ENCODE assay signal across 1 cellular context in the genomic region with DNA sequence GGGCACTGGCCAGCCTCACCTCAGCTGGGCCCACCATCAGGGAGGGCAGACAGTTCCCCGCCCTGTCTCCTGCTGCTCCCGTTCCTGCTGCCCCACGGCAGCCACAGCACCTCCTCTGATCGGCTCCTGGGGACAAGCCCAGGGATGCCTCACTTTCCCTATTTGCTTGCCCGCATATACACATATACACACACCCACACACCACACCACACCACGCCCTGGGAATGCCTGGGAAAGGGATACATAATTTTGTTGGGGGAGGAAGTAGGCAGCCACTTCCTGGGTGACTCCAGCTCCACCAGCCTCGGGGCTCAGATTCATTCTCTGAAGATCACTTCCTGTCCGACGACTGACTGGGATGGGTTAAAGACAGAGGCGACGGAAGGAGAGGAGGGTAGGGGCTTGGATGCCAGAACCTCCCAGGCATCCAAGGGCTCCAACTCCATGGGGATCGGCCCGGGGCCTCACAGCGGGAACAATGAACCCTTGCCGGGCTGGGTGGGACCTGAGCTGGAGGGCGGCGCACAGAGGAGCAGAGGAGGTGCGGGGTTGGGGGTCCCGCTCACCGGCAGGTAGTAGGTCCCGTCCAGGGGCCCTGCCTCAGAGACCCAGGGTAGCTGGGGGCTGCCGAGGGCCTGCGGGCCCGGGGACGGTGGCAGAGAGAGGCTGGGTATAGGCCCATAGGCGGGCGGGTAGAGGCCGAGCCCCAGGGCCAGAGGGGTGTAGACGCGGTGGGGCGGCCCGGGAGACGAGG.
TF ChIP-seq lines count a peak whose summit lies in the region.

No MANE protein-coding gene starts in this region.

TF ChIP-seq in HEK293, 187 proteins besides CTCF, POLR2A, EP300 and RAD21 (continued from another document):
- TF ChIP-seq, protein P1, sequence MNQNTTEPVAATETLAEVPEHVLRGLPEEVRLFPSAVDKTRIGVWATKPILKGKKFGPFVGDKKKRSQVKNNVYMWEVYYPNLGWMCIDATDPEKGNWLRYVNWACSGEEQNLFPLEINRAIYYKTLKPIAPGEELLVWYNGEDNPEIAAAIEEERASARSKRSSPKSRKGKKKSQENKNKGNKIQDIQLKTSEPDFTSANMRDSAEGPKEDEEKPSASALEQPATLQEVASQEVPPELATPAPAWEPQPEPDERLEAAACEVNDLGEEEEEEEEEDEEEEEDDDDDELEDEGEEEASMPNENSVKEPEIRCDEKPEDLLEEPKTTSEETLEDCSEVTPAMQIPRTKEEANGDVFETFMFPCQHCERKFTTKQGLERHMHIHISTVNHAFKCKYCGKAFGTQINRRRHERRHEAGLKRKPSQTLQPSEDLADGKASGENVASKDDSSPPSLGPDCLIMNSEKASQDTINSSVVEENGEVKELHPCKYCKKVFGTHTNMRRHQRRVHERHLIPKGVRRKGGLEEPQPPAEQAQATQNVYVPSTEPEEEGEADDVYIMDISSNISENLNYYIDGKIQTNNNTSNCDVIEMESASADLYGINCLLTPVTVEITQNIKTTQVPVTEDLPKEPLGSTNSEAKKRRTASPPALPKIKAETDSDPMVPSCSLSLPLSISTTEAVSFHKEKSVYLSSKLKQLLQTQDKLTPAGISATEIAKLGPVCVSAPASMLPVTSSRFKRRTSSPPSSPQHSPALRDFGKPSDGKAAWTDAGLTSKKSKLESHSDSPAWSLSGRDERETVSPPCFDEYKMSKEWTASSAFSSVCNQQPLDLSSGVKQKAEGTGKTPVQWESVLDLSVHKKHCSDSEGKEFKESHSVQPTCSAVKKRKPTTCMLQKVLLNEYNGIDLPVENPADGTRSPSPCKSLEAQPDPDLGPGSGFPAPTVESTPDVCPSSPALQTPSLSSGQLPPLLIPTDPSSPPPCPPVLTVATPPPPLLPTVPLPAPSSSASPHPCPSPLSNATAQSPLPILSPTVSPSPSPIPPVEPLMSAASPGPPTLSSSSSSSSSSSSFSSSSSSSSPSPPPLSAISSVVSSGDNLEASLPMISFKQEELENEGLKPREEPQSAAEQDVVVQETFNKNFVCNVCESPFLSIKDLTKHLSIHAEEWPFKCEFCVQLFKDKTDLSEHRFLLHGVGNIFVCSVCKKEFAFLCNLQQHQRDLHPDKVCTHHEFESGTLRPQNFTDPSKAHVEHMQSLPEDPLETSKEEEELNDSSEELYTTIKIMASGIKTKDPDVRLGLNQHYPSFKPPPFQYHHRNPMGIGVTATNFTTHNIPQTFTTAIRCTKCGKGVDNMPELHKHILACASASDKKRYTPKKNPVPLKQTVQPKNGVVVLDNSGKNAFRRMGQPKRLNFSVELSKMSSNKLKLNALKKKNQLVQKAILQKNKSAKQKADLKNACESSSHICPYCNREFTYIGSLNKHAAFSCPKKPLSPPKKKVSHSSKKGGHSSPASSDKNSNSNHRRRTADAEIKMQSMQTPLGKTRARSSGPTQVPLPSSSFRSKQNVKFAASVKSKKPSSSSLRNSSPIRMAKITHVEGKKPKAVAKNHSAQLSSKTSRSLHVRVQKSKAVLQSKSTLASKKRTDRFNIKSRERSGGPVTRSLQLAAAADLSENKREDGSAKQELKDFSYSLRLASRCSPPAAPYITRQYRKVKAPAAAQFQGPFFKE (tag by site-specific recombination; IDR thresholded peaks at IDR 0.05; ENCODE audit: borderline replicate concordance): no peak
- TF ChIP-seq ZNF350 (tag by site-specific recombination; IDR thresholded peaks at IDR 0.05): no peak
- TF ChIP-seq TCF7L2 (IDR thresholded peaks at IDR 0.05; ENCODE audit: borderline replicate concordance, low read depth, low read length): no peak
- TF ChIP-seq, protein P2, sequence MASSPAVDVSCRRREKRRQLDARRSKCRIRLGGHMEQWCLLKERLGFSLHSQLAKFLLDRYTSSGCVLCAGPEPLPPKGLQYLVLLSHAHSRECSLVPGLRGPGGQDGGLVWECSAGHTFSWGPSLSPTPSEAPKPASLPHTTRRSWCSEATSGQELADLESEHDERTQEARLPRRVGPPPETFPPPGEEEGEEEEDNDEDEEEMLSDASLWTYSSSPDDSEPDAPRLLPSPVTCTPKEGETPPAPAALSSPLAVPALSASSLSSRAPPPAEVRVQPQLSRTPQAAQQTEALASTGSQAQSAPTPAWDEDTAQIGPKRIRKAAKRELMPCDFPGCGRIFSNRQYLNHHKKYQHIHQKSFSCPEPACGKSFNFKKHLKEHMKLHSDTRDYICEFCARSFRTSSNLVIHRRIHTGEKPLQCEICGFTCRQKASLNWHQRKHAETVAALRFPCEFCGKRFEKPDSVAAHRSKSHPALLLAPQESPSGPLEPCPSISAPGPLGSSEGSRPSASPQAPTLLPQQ (tag by site-specific recombination; IDR thresholded peaks at IDR 0.05): no peak; the same call in 1 of the 2 replicates
- no peak for TF ChIP-seq ZNF548 (tag by site-specific recombination; IDR thresholded peaks at IDR 0.05)
- no peak for TF ChIP-seq ZNF341 (tag by site-specific recombination; IDR thresholded peaks at IDR 0.05; ENCODE audit: low read depth)
- TF ChIP-seq, protein P3, sequence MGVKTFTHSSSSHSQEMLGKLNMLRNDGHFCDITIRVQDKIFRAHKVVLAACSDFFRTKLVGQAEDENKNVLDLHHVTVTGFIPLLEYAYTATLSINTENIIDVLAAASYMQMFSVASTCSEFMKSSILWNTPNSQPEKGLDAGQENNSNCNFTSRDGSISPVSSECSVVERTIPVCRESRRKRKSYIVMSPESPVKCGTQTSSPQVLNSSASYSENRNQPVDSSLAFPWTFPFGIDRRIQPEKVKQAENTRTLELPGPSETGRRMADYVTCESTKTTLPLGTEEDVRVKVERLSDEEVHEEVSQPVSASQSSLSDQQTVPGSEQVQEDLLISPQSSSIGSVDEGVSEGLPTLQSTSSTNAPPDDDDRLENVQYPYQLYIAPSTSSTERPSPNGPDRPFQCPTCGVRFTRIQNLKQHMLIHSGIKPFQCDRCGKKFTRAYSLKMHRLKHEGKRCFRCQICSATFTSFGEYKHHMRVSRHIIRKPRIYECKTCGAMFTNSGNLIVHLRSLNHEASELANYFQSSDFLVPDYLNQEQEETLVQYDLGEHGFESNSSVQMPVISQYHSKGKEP (tag by site-specific recombination; IDR thresholded peaks at IDR 0.05): no peak
- no peak for TF ChIP-seq ZNF16 (tag by site-specific recombination; IDR thresholded peaks at IDR 0.05; ENCODE audit: low read depth)
- TF ChIP-seq ZNF274 (IDR thresholded peaks at IDR 0.05; ENCODE audit: low read length): no peak
- TF ChIP-seq ZNF274 (tag by site-specific recombination; IDR thresholded peaks at IDR 0.05; ENCODE audit: borderline replicate concordance): no peak
- TF ChIP-seq ZBTB20 (tag by site-specific recombination; IDR thresholded peaks at IDR 0.05): no peak
- TF ChIP-seq ZNF157 (tag by site-specific recombination; IDR thresholded peaks at IDR 0.05): no peak
- 0 out of 2 replicates have a peak, but pooled peaks have one; percentile 8 for TF ChIP-seq SP2 (tag by site-specific recombination; IDR thresholded peaks at IDR 0.05)
- no peak for TF ChIP-seq ZNF24 (tag by site-specific recombination; IDR thresholded peaks at IDR 0.05)
- TF ChIP-seq, protein P4, sequence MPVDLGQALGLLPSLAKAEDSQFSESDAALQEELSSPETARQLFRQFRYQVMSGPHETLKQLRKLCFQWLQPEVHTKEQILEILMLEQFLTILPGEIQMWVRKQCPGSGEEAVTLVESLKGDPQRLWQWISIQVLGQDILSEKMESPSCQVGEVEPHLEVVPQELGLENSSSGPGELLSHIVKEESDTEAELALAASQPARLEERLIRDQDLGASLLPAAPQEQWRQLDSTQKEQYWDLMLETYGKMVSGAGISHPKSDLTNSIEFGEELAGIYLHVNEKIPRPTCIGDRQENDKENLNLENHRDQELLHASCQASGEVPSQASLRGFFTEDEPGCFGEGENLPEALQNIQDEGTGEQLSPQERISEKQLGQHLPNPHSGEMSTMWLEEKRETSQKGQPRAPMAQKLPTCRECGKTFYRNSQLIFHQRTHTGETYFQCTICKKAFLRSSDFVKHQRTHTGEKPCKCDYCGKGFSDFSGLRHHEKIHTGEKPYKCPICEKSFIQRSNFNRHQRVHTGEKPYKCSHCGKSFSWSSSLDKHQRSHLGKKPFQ (tag by site-specific recombination; IDR thresholded peaks at IDR 0.05): no peak
- TF ChIP-seq EGR2 (tag by site-specific recombination; IDR thresholded peaks at IDR 0.05; ENCODE audit: low read depth): peak; percentile 56; the same call in 1 of the 2 replicates
